Comparison of ENCODE assay signal across 1 cellular context in the genomic region with DNA sequence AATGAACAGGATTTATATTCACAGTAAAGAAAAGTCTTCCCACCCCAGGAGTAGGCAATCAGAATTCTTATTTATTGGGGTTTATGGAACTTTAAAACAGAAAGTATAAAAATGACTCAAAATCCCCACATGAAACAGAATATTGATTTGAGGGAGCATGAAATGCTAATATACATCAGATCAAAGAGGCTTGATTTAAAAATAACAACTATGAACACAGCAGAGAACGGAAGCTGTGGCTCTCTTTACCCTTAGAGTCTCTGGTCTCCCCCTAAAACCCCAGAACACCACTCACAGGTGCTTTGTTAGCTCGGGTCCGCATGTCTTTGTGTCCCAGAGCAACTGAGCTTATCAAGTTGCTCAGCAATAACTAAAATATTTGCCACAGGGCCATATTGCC.
TF ChIP-seq lines count a peak whose summit lies in the region.

No MANE protein-coding gene starts in this region.

TF ChIP-seq in WTC11, 78 proteins besides CTCF, POLR2A, EP300 and RAD21 (continued from another document):
- TF ChIP-seq, protein P1, sequence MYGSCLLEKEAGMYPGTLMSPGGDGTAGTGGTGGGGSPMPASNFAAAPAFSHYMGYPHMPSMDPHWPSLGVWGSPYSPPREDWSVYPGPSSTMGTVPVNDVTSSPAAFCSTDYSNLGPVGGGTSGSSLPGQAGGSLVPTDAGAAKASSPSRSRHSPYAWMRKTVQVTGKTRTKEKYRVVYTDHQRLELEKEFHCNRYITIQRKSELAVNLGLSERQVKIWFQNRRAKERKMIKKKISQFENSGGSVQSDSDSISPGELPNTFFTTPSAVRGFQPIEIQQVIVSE (CRISPR knock-in tag; IDR thresholded peaks at IDR 0.05; ENCODE audit: borderline replicate concordance), result no peak
- TF ChIP-seq TEAD4 (CRISPR knock-in tag; IDR thresholded peaks at IDR 0.05) (no peak), SMAD3 (CRISPR knock-in tag; IDR thresholded peaks at IDR 0.05; ENCODE audit: borderline replicate concordance) (no peak), ARID4B (CRISPR knock-in tag; IDR thresholded peaks at IDR 0.05; ENCODE audit: borderline replicate concordance) (no peak)
